Comparison of ENCODE assay signal across 14 cellular contexts in the genomic region with DNA sequence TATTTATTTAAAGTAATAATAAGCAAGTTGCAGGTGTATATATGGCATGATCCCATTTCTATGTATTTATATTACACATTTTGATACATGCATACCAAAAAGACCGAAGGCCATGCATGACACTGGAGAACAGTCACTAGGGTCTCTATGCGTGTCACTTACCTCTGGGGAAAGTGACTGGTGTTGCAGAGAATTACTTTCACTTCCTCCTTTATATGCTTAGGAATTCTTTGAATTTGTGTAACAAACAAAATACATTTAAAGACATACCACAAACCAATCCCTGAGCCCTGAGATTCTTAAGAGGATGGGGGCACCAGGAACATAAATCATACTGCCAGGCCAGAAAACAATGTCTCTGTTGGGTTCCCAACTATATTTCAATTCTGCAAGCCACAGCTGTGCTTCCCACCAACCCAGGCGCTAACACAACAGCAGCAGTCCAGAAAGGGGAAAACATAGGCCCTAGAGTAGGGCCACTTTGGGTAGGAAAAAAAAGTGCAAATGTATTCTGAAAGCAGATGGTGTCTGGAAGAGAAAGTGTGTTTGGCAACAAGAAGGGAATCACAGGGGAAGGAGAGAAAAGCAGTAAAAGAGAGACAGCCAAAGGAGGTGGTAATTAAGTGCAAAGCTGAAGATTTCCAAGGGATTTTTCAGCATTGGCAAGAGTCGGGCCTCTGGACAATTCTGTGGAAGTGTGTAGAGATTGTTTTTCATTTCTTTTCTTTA. TPM values are rescaled to one million over a fixed set of nuclear protein-coding genes. Genes with fewer than 3 reads are reported as not detected.
DNase-seq lines count a peak whose midpoint lies in the region; ATAC-seq and TF ChIP-seq lines count a peak whose summit lies in the region.
"Had no signal": no experiment of that assay in that cellular context is flagged by ENCODE, and none has a peak within 500 bp of the region (broad histone marks: within the 10 kb centered on the region; RNA-seq: fewer than 3 reads in every experiment).

No MANE protein-coding gene starts in this region.

- no peaks in the 10 kb centered on the region for H3K27me3 Mint-ChIP-seq in WTC11 (ENCODE audit: low read depth)
- peaks cover 0 to 16% (median 3%) of the 10 kb centered on the region in 5 donors for H3K27me3 Mint-ChIP-seq in naive thymus-derived CD8-positive, alpha-beta T cell

- no peaks in the 10 kb centered on the region for H3K9me3 Mint-ChIP-seq in WTC11
- no peaks in the 10 kb centered on the region for H3K9me3 Mint-ChIP-seq in naive thymus-derived CD8-positive, alpha-beta T cell
- H3K9me3 Mint-ChIP-seq: activated naive CD4-positive, alpha-beta T cell treated with anti-CD3 and anti-CD28 coated beads, Interleukin-2, amount 50 U/mL, for 24 hours; effector memory CD8-positive, alpha-beta T cell had no signal

- CTCF ChIA-PET in WTC11 (lab: Charles Lee) = interaction anchor here (1.2 kb wide), 2 partner anchors 56 to 57 kb away, joined by 3 read pairs; no protein-coding TSS in a partner anchor

- H3K4me1 Mint-ChIP-seq in WTC11 = peaks cover 35% of the 10 kb centered on the region
- peaks cover 3 to 19% (median 11%) of the 10 kb centered on the region in 4 donors for H3K4me1 Mint-ChIP-seq in naive thymus-derived CD8-positive, alpha-beta T cell

- ATAC-seq in HG03342 (IDR thresholded peaks at IDR 0.05; ENCODE audit: unreplicated experiment) = peak; percentile 44
- peak; percentile 56 for ATAC-seq in WTC11
- no peak for ATAC-seq in naive thymus-derived CD8-positive, alpha-beta T cell
- no peak for ATAC-seq in HG03565 (IDR thresholded peaks at IDR 0.05; ENCODE audit: unreplicated experiment)
- ATAC-seq: effector memory CD8-positive, alpha-beta T cell had no signal

- no peaks in the 10 kb centered on the region for H3K36me3 Mint-ChIP-seq in WTC11
- no peaks in the 10 kb centered on the region for H3K36me3 Mint-ChIP-seq in naive thymus-derived CD8-positive, alpha-beta T cell
- H3K36me3 Mint-ChIP-seq: activated naive CD4-positive, alpha-beta T cell treated with anti-CD3 and anti-CD28 coated beads, Interleukin-2, amount 50 U/mL, for 24 hours had no signal

- POLR2A ChIA-PET in WTC11 (lab: Charles Lee) = no interaction called here
- POLR2A ChIA-PET in naive thymus-derived CD8-positive, alpha-beta T cell (lab: Charles Lee) = no interaction called here

- DNase-seq in CD1c-positive myeloid dendritic cell (ENCODE audit: extremely low spot score) = peak; percentile 20
- no peak for DNase-seq in WTC11 (ENCODE audit: low spot score)
- DNase-seq in naive thymus-derived CD8-positive, alpha-beta T cell = no peak
- DNase-seq in cortex of kidney (lab: John Stamatoyannopoulos, UW) = no peak
- DNase-seq in amniotic stem cell (lab: John Stamatoyannopoulos, UW) = no peak
- DNase-seq in activated effector memory CD4-positive, alpha-beta T cell treated with Interleukin-2 at 50 U/mL for 16 hours = no peak
- DNase-seq: activated CD4-positive, CD25-positive, alpha-beta regulatory T cell treated with anti-CD3 and anti-CD28 coated beads, Interleukin-2, amount 50 U/mL, for 72 hours; effector memory CD8-positive, alpha-beta T cell; mammary epithelial cell; NCI-H345; stimulated activated CD4-positive, alpha-beta T cell treated with anti-CD3 and anti-CD28 coated beads, Interleukin-12 subunit alpha, Interleukin-12 subunit beta, amount 100 ng/mL, for 4 hours had no signal

- peak overlapping the region; percentile 26; the same call in 1 of the 2 replicates for H3K27ac Mint-ChIP-seq in WTC11
- H3K27ac Mint-ChIP-seq in naive thymus-derived CD8-positive, alpha-beta T cell = peak overlapping the region in 6 of 10 donors; percentile 1 to 74 (median 30)
- H3K27ac Mint-ChIP-seq: activated naive CD4-positive, alpha-beta T cell treated with anti-CD3 and anti-CD28 coated beads, Interleukin-2, amount 50 U/mL, for 24 hours; effector memory CD8-positive, alpha-beta T cell had no signal

- TF ChIP-seq CTCF in WTC11 (IDR thresholded peaks at IDR 0.05) = no peak

- no peak overlapping the region for H3K4me3 Mint-ChIP-seq in WTC11
- H3K4me3 Mint-ChIP-seq in naive thymus-derived CD8-positive, alpha-beta T cell = peak overlapping the region in 1 of 10 donors; percentile 43
- H3K4me3 Mint-ChIP-seq: activated naive CD4-positive, alpha-beta T cell treated with anti-CD3 and anti-CD28 coated beads, Interleukin-2, amount 50 U/mL, for 24 hours; effector memory CD8-positive, alpha-beta T cell had no signal

TF ChIP-seq in WTC11, 78 proteins besides CTCF, POLR2A, EP300 and RAD21:
- TF ChIP-seq ZBTB21 (CRISPR knock-in tag; IDR thresholded peaks at IDR 0.05; ENCODE audit: borderline replicate concordance) (no peak), ZNF263 (CRISPR knock-in tag; IDR thresholded peaks at IDR 0.05; ENCODE audit: low read depth) (no peak), TCF7 (CRISPR knock-in tag; IDR thresholded peaks at IDR 0.05; ENCODE audit: low read depth) (no peak), SP1 (CRISPR knock-in tag; conservative IDR thresholded peaks at IDR 0.05) (no peak), TEAD1 (CRISPR knock-in tag; IDR thresholded peaks at IDR 0.05) (no peak), ZNF219 (CRISPR knock-in tag; IDR thresholded peaks at IDR 0.05; ENCODE audit: borderline replicate concordance) (no peak)
- TF ChIP-seq, protein P1, sequence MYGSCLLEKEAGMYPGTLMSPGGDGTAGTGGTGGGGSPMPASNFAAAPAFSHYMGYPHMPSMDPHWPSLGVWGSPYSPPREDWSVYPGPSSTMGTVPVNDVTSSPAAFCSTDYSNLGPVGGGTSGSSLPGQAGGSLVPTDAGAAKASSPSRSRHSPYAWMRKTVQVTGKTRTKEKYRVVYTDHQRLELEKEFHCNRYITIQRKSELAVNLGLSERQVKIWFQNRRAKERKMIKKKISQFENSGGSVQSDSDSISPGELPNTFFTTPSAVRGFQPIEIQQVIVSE (CRISPR knock-in tag; IDR thresholded peaks at IDR 0.05; ENCODE audit: borderline replicate concordance) = no peak
- TF ChIP-seq, protein P2, sequence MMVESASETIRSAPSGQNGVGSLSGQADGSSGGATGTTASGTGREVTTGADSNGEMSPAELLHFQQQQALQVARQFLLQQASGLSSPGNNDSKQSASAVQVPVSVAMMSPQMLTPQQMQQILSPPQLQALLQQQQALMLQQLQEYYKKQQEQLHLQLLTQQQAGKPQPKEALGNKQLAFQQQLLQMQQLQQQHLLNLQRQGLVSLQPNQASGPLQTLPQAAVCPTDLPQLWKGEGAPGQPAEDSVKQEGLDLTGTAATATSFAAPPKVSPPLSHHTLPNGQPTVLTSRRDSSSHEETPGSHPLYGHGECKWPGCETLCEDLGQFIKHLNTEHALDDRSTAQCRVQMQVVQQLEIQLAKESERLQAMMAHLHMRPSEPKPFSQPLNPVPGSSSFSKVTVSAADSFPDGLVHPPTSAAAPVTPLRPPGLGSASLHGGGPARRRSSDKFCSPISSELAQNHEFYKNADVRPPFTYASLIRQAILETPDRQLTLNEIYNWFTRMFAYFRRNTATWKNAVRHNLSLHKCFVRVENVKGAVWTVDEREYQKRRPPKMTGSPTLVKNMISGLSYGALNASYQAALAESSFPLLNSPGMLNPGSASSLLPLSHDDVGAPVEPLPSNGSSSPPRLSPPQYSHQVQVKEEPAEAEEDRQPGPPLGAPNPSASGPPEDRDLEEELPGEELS (CRISPR knock-in tag; IDR thresholded peaks at IDR 0.05) = no peak

RNA-seq across cellular contexts. Expression of a gene that starts 24.5 kb away (rescaled TPM):
- 2.6 to 3.3 TPM (median 3.0 TPM) in 3 replicates for total RNA-seq in WTC11 (2021)
- total RNA-seq in naive thymus-derived CD8-positive, alpha-beta T cell = not detected
- not detected for polyA plus RNA-seq in naive thymus-derived CD8-positive, alpha-beta T cell

RNA-seq across cellular contexts. Expression of a gene that starts 34.2 kb away (rescaled TPM):
- total RNA-seq in WTC11 (2021) = 8.7 to 13.4 TPM (median 10.9 TPM) in 3 replicates
- 10 to 100 TPM; 25.2 to 25.6 TPM for total RNA-seq in naive thymus-derived CD8-positive, alpha-beta T cell
- polyA plus RNA-seq in naive thymus-derived CD8-positive, alpha-beta T cell = 10 to 100 TPM; 16.6 to 24.1 (median 22.0) TPM

Comparison
In these comparisons a context has a peak if more than half of its experiments do, and no peak if none do; other contexts are left out.
1. ATAC-seq: peak in HG03342 (single experiment) and WTC11 (single experiment); none in naive thymus-derived CD8-positive, alpha-beta T cell (0 of 2) and HG03565 (single experiment).